ENCODE assay signal across 19 cellular contexts in genomic region chr2:86613515-86613914, GRCh38.
"Had no signal": no experiment of that assay in that cellular context is flagged by ENCODE, and none has a peak within 500 bp of the region (broad histone marks: within the 10 kb centered on the region; RNA-seq: fewer than 3 reads in every experiment).

No MANE protein-coding gene starts in this region.

- H3K27me3 ChIP-seq: esophagus muscularis mucosa, gastrocnemius medialis, heart right ventricle, testis, transverse colon had no signal

- ATAC-seq: effector memory CD8-positive, alpha-beta T cell; gastrocnemius medialis; left lobe of liver; lower lobe of right lung; natural killer cell had no signal

- H3K27ac Mint-ChIP-seq: dendritic cell treated with granulocyte-macrophage colony-stimulating factor and Interleukin-4, amounts not matched to agents 40 ng/mL and 50 ng/mL, for 4 days; effector memory CD8-positive, alpha-beta T cell; memory B cell; natural killer cell; stimulated activated naive CD8-positive, alpha-beta T cell treated with anti-CD3 and anti-CD28 coated beads, Interleukin-15, Interleukin-2, amounts not matched to agents 100 ng/mL and 50 ng/mL, for 24 hours had no signal

- H3K27me3 Mint-ChIP-seq: dendritic cell treated with granulocyte-macrophage colony-stimulating factor and Interleukin-4, amounts not matched to agents 40 ng/mL and 50 ng/mL, for 4 days; effector memory CD8-positive, alpha-beta T cell; memory B cell; stimulated activated naive CD8-positive, alpha-beta T cell treated with anti-CD3 and anti-CD28 coated beads, Interleukin-15, Interleukin-2, amounts not matched to agents 100 ng/mL and 50 ng/mL, for 24 hours had no signal

- H3K4me1 ChIP-seq: testis had no signal

- H3K27ac ChIP-seq: epithelial cell of prostate, esophagus muscularis mucosa, gastrocnemius medialis, lower lobe of right lung, testis, transverse colon had no signal

- DNase-seq: effector memory CD8-positive, alpha-beta T cell; gastrocnemius medialis; heart right ventricle; islet precursor cell; lower lobe of right lung; natural killer cell; posterior cingulate gyrus; stimulated activated CD4-positive, alpha-beta T cell treated with anti-CD3 and anti-CD28 coated beads, Interleukin-2, amount 100 ng/mL, for 48 hours; testis; transverse colon had no signal

- H3K9me3 ChIP-seq: esophagus muscularis mucosa, gastrocnemius medialis, heart right ventricle, lower lobe of right lung, testis, transverse colon had no signal

- H3K9me3 Mint-ChIP-seq: dendritic cell treated with granulocyte-macrophage colony-stimulating factor and Interleukin-4, amounts not matched to agents 40 ng/mL and 50 ng/mL, for 4 days; effector memory CD8-positive, alpha-beta T cell; memory B cell; mesothelial cell of epicardium; natural killer cell; neural crest cell; stimulated activated naive CD8-positive, alpha-beta T cell treated with anti-CD3 and anti-CD28 coated beads, Interleukin-15, Interleukin-2, amounts not matched to agents 100 ng/mL and 50 ng/mL, for 24 hours had no signal

- H3K4me3 Mint-ChIP-seq: dendritic cell treated with granulocyte-macrophage colony-stimulating factor and Interleukin-4, amounts not matched to agents 40 ng/mL and 50 ng/mL, for 4 days; effector memory CD8-positive, alpha-beta T cell; memory B cell; mesothelial cell of epicardium; natural killer cell; neural crest cell; stimulated activated naive CD8-positive, alpha-beta T cell treated with anti-CD3 and anti-CD28 coated beads, Interleukin-15, Interleukin-2, amounts not matched to agents 100 ng/mL and 50 ng/mL, for 24 hours had no signal

- H3K4me3 ChIP-seq: esophagus muscularis mucosa, gastrocnemius medialis, heart right ventricle, lower lobe of right lung, smooth muscle cell, testis, transverse colon had no signal

- H3K4me1 Mint-ChIP-seq: mesothelial cell of epicardium, neural crest cell had no signal
